1 cellular context compared by ENCODE assay signal in the genomic region with DNA sequence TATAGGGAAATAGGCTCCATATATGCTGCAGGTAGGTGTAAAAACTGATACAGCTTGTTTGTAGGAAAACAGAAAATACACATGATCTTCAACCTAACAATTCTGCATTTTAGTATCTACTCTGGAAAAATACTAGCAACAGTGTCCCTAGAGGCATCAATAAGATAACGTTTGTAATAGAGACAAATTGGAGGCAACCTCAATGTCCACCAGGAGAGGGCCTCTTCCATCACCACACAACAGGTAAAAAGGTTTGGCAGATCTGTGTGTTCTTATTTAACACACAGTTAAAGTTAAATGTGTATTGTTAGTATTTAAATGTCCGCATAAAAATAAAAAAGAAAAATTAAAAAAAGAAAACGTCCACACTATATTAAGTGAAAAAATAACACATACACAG.
TF ChIP-seq lines count a peak whose summit lies in the region.

No MANE protein-coding gene starts in this region.

TF ChIP-seq in H1, 55 proteins besides CTCF, POLR2A, EP300 and RAD21:
- no peak for TF ChIP-seq JUND (IDR thresholded peaks at IDR 0.05; ENCODE audit: low read length)
- no peak for TF ChIP-seq NANOG (IDR thresholded peaks at IDR 0.05; ENCODE audit: insufficient read depth, low read depth, low read length, poor library complexity, severe bottlenecking)
- TF ChIP-seq KDM1A (IDR thresholded peaks at IDR 0.05; ENCODE audit: borderline replicate concordance, low read length) = no peak
- TF ChIP-seq YY1 (IDR thresholded peaks at IDR 0.05; ENCODE audit: low read depth, low read length) = no peak
- TF ChIP-seq PHF8 (conservative IDR thresholded peaks at IDR 0.05; ENCODE audit: low read depth, low read length) = no peak
- TF ChIP-seq SIN3A (conservative IDR thresholded peaks at IDR 0.05 in 1 of 2, IDR thresholded peaks at IDR 0.05 in 1 of 2; ENCODE audit: low read depth in 1 of 2, low read length in 2 of 2) = no peak
- TF ChIP-seq JUN (IDR thresholded peaks at IDR 0.05; ENCODE audit: low read depth, low read length) = no peak
- no peak for TF ChIP-seq GABPA (IDR thresholded peaks at IDR 0.05; ENCODE audit: borderline replicate concordance, insufficient read depth, low read length)
- TF ChIP-seq CHD1 (IDR thresholded peaks at IDR 0.05; ENCODE audit: low read depth, low read length) = no peak
- TF ChIP-seq BRCA1 (IDR thresholded peaks at IDR 0.05; ENCODE audit: low read depth, low read length) = no peak
- TF ChIP-seq EZH2 (IDR thresholded peaks at IDR 0.05; ENCODE audit: low read depth, low read length, severe bottlenecking) = no peak
- no peak for TF ChIP-seq EGR1 (IDR thresholded peaks at IDR 0.05; ENCODE audit: borderline replicate concordance, low read depth, low read length)
- TF ChIP-seq RNF2 (IDR thresholded peaks at IDR 0.05; ENCODE audit: borderline replicate concordance, low read depth, low read length, missing control alignments, poor library complexity, severe bottlenecking) = no peak
- no peak for TF ChIP-seq POLR2AphosphoS5 (IDR thresholded peaks at IDR 0.05; ENCODE audit: low read depth, low read length)
- no peak for TF ChIP-seq ASH2L (IDR thresholded peaks at IDR 0.05; ENCODE audit: low read length)
- TF ChIP-seq SRF (IDR thresholded peaks at IDR 0.05; ENCODE audit: low read depth, low read length) = no peak
- TF ChIP-seq SAP30 (IDR thresholded peaks at IDR 0.05; ENCODE audit: insufficient read depth, insufficient replicate concordance, low read length) = no peak
- TF ChIP-seq, protein P1, sequence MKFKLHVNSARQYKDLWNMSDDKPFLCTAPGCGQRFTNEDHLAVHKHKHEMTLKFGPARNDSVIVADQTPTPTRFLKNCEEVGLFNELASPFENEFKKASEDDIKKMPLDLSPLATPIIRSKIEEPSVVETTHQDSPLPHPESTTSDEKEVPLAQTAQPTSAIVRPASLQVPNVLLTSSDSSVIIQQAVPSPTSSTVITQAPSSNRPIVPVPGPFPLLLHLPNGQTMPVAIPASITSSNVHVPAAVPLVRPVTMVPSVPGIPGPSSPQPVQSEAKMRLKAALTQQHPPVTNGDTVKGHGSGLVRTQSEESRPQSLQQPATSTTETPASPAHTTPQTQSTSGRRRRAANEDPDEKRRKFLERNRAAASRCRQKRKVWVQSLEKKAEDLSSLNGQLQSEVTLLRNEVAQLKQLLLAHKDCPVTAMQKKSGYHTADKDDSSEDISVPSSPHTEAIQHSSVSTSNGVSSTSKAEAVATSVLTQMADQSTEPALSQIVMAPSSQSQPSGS (IDR thresholded peaks at IDR 0.05; ENCODE audit: low read length) = no peak
- no peak for TF ChIP-seq CEBPB (IDR thresholded peaks at IDR 0.05; ENCODE audit: low read depth, low read length)
- no peak for TF ChIP-seq KDM5A (IDR thresholded peaks at IDR 0.05; ENCODE audit: low read length)
